Comparison of ENCODE assay signal across 9 cellular contexts in the genomic region with DNA sequence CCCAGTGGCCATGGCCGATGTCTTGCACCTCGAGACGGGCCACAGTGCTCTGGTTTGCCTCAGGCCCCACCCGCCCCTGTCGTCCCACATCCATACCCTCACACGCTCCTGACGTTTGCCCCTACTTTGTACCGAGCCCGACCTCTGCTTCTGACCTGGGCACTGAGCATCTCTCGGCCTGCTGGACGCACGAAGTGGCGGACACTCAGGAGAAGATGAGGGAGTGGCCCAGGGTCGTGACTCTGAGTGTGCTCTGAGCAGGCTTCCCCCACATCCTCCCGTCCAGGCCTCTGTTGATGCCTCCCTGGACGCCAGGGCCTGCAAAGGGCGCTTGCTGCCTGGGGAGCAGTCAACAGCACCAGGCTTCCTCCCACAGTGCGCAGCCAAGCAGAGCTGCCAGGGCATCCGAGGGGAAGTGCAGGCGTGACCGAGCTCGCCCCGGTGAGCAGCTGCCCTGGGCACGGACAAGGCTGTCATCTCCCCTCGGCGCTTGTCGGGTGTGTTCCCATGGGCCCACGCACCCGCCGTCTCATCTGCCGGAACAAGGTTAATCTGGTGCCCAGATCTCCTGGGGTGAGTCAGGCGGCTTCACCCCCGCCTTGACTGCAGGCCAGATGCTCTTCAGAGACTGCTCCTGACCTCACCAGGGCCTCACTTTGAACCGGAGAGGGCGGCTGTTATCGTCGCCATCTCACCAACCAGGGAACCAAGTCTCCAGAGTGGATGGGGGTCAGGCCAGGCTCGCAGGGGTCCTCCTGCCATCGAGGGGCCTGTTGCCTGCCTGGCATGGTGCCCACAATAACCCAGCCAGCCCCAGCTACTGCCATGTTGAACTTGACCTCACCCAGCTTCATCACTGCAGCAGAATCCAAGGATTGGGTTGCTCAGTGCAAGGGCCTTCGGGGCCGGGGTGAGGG. TPM values are rescaled to one million over a fixed set of nuclear protein-coding genes. Genes with fewer than 3 reads are reported as not detected.
A peak's percentile ranks its signal among the peaks of the same experiment; 100 is the strongest.
DNase-seq lines count a peak whose midpoint lies in the region; ATAC-seq, FAIRE-seq and TF ChIP-seq lines count a peak whose summit lies in the region.
"Had no signal": no experiment of that assay in that cellular context is flagged by ENCODE, and none has a peak within 500 bp of the region (broad histone marks: within the 10 kb centered on the region; RNA-seq: fewer than 3 reads in every experiment).

No MANE protein-coding gene starts in this region.

- intact Hi-C loops in upper lobe of right lung (cut with DNase I): no loop called here

- H3K36me3 Mint-ChIP-seq in activated naive CD4-positive, alpha-beta T cell treated with anti-CD3 and anti-CD28 coated beads, Interleukin-2, amount 50 U/mL, for 72 hours: no peaks in the 10 kb centered on the region

- no peak for DNase-seq in activated naive CD4-positive, alpha-beta T cell treated with anti-CD3 and anti-CD28 coated beads, Interleukin-2, amount 50 U/mL, for 72 hours (ENCODE audit: low spot score in 2 of 2)
- no peak for DNase-seq in activated naive CD4-positive, alpha-beta T cell treated with Interleukin-2 at 50 U/mL for 16 hours
- peak; percentile 89 for DNase-seq in RCC 7860 (ENCODE audit: low spot score)
- DNase-seq in fibroblast of the aortic adventitia (ENCODE audit: low read depth): peak; percentile 22
- DNase-seq in upper lobe of right lung: peak; percentile 81
- no peak for DNase-seq in central memory CD4-positive, alpha-beta T cell
- no peak for DNase-seq in stimulated activated CD4-positive, alpha-beta T cell treated with anti-CD3 and anti-CD28 coated beads, Interleukin-2, amount 100 ng/mL, for 24 hours
- DNase-seq: activated CD8-positive, alpha-beta T cell treated with anti-CD3 and anti-CD28 coated beads, Interleukin-2, amount 10 ng/mL, durations not matched to agents 7 days and 5 days had no signal

- no peak overlapping the region for H3K4me3 ChIP-seq in fibroblast of the aortic adventitia (ENCODE audit: low read depth, low read length)
- H3K4me3 ChIP-seq in upper lobe of right lung: no peak overlapping the region

- H3K27ac ChIP-seq in upper lobe of right lung: peak overlapping the region; percentile 51

- no peaks in the 10 kb centered on the region for H3K9me3 ChIP-seq in upper lobe of right lung

- H3K27ac Mint-ChIP-seq in activated naive CD4-positive, alpha-beta T cell treated with anti-CD3 and anti-CD28 coated beads, Interleukin-2, amount 50 U/mL, for 72 hours: peak overlapping the region in 1 of 2 donors; percentile 68
- H3K27ac Mint-ChIP-seq: activated CD8-positive, alpha-beta T cell treated with anti-CD3 and anti-CD28 coated beads, Interleukin-2, amount 10 ng/mL, durations not matched to agents 7 days and 5 days had no signal

- no peaks in the 10 kb centered on the region for H3K36me3 ChIP-seq in upper lobe of right lung

- peak; percentile 12 to 31 for ATAC-seq in activated naive CD4-positive, alpha-beta T cell treated with anti-CD3 and anti-CD28 coated beads, Interleukin-2, amount 50 U/mL, for 72 hours
- ATAC-seq in upper lobe of right lung (peak; percentile 43), GM18861 (IDR thresholded peaks at IDR 0.05; ENCODE audit: unreplicated experiment) (no peak)
- ATAC-seq: activated CD8-positive, alpha-beta T cell treated with anti-CD3 and anti-CD28 coated beads, Interleukin-2, amount 10 ng/mL, durations not matched to agents 7 days and 5 days had no signal

- no peaks in the 10 kb centered on the region for H3K9me3 Mint-ChIP-seq in activated naive CD4-positive, alpha-beta T cell treated with anti-CD3 and anti-CD28 coated beads, Interleukin-2, amount 50 U/mL, for 72 hours

- TF ChIP-seq CTCF in fibroblast of the aortic adventitia (IDR thresholded peaks at IDR 0.05; ENCODE audit: insufficient read depth, low read length): no peak
- no peak for TF ChIP-seq CTCF in upper lobe of right lung (IDR thresholded peaks at IDR 0.05)

- peak; percentile 88 for FAIRE-seq in RCC 7860 (lab: Jason Lieb, UNC)

- H3K4me1 ChIP-seq in upper lobe of right lung: peaks cover 32% of the 10 kb centered on the region

- no peaks in the 10 kb centered on the region for H3K27me3 ChIP-seq in upper lobe of right lung

RNA-seq across cellular contexts. Expression of gene COMP, which starts 27.2 kb away (rescaled TPM):
- not detected for total RNA-seq in activated naive CD4-positive, alpha-beta T cell treated with anti-CD3 and anti-CD28 coated beads, Interleukin-2, amount 50 U/mL, for 72 hours
- total RNA-seq in fibroblast of the aortic adventitia (ENCODE audit: low replicate concordance): 0.49 and 0.63 TPM in 2 replicates
- total RNA-seq in upper lobe of right lung: 9.7 TPM
- total RNA-seq: activated CD8-positive, alpha-beta T cell treated with anti-CD3 and anti-CD28 coated beads, Interleukin-2, amount 10 ng/mL, durations not matched to agents 7 days and 5 days had no signal

Comparison
In these comparisons a context has a peak if more than half of its experiments do, and no peak if none do; other contexts are left out.
1. DNase-seq: peak in RCC 7860 (single experiment), fibroblast of the aortic adventitia (single experiment) and upper lobe of right lung (single experiment); none in activated naive CD4-positive, alpha-beta T cell treated with anti-CD3 and anti-CD28 coated beads, Interleukin-2, amount 50 U/mL, for 72 hours (0 of 2), activated naive CD4-positive, alpha-beta T cell treated with Interleukin-2 at 50 U/mL for 16 hours (single experiment), central memory CD4-positive, alpha-beta T cell (single experiment) and stimulated activated CD4-positive, alpha-beta T cell treated with anti-CD3 and anti-CD28 coated beads, Interleukin-2, amount 100 ng/mL, for 24 hours (0 of 2).